16 cellular contexts compared by ENCODE assay signal in genomic region chr17:47741109-47741792, GRCh38. TPM values are rescaled to one million over a fixed set of nuclear protein-coding genes. Genes with fewer than 3 reads are reported as not detected.
DNase-seq lines count a peak whose midpoint lies in the region; ATAC-seq and TF ChIP-seq lines count a peak whose summit lies in the region.
"Had no signal": no experiment of that assay in that cellular context is flagged by ENCODE, and none has a peak within 500 bp of the region (broad histone marks: within the 10 kb centered on the region; RNA-seq: fewer than 3 reads in every experiment).

No MANE protein-coding gene starts in this region.

- H3K27me3 ChIP-seq in CD4-positive, CD25-positive, alpha-beta regulatory T cell (ENCODE audit: control insufficient read depth, insufficient read depth, low read length) = no peaks in the 10 kb centered on the region
- H3K27me3 ChIP-seq in osteoblast (ENCODE audit: insufficient read depth, low read length) = peaks cover 57% of the 10 kb centered on the region
- H3K27me3 ChIP-seq: vagina had no signal

- DNase-seq in CD4-positive, CD25-positive, alpha-beta regulatory T cell = no peak
- DNase-seq in GM10266 (ENCODE audit: extremely low spot score) (peak; percentile 8), osteoblast (ENCODE audit: insufficient read length, low spot score, missing footprints) (peak; percentile 45), DMS153 treated with DMSO at 0.1 percent for 48 hours (lab: John Stamatoyannopoulos, UW; ENCODE audit: unreplicated experiment) (no peak), NCI-H510A treated with DMSO at 0.1 percent for 48 hours (lab: John Stamatoyannopoulos, UW) (no peak)
- no peak for DNase-seq in activated naive CD8-positive, alpha-beta T cell treated with anti-CD3 and anti-CD28 coated beads for 36 hours
- DNase-seq: amygdala; NCI-H1092; SJCRH30; stimulated activated CD4-positive, alpha-beta T cell treated with anti-CD3 and anti-CD28 coated beads, Interleukin-4, amount 100 ng/mL, for 24 hours had no signal

- peaks cover 0 to 1% (median 0%) of the 10 kb centered on the region in 7 donors for H3K9me3 Mint-ChIP-seq in CD4-positive, CD25-positive, alpha-beta regulatory T cell
- H3K9me3 Mint-ChIP-seq in activated naive CD8-positive, alpha-beta T cell treated with anti-CD3 and anti-CD28 coated beads for 36 hours = no peaks in the 10 kb centered on the region
- H3K9me3 Mint-ChIP-seq: memory B cell had no signal

- no peak overlapping the region for H3K4me3 ChIP-seq in CD4-positive, CD25-positive, alpha-beta regulatory T cell (ENCODE audit: low read depth, low read length)
- H3K4me3 ChIP-seq in osteoblast (ENCODE audit: insufficient read depth, low read length) = no peak overlapping the region
- H3K4me3 ChIP-seq: gastroesophageal sphincter, SJCRH30, vagina had no signal

- H3K27me3 Mint-ChIP-seq in CD4-positive, CD25-positive, alpha-beta regulatory T cell = peaks cover 11% of the 10 kb centered on the region
- H3K27me3 Mint-ChIP-seq in activated naive CD8-positive, alpha-beta T cell treated with anti-CD3 and anti-CD28 coated beads for 36 hours = no peaks in the 10 kb centered on the region

- peaks cover 3% of the 10 kb centered on the region for H3K36me3 Mint-ChIP-seq in CD4-positive, CD25-positive, alpha-beta regulatory T cell
- H3K36me3 Mint-ChIP-seq in activated naive CD8-positive, alpha-beta T cell treated with anti-CD3 and anti-CD28 coated beads for 36 hours = peaks cover 77% of the 10 kb centered on the region
- H3K36me3 Mint-ChIP-seq: memory B cell had no signal

- no peak overlapping the region for H3K4me2 ChIP-seq in osteoblast (ENCODE audit: insufficient read depth, low read length)

- no peaks in the 10 kb centered on the region for H4K20me1 ChIP-seq in osteoblast (ENCODE audit: insufficient read depth, low read length)

- H3K9me3 ChIP-seq in CD4-positive, CD25-positive, alpha-beta regulatory T cell (ENCODE audit: control insufficient read depth in 2 of 2, low read length in 2 of 2) = no peaks in the 10 kb centered on the region
- no peaks in the 10 kb centered on the region for H3K9me3 ChIP-seq in osteoblast (ENCODE audit: low read depth, low read length)
- H3K9me3 ChIP-seq: gastroesophageal sphincter, SJCRH30, vagina had no signal

- H3K27ac Mint-ChIP-seq in CD4-positive, CD25-positive, alpha-beta regulatory T cell = peak overlapping the region in 2 of 3 donors; percentile 35 to 39
- H3K27ac Mint-ChIP-seq in activated naive CD8-positive, alpha-beta T cell treated with anti-CD3 and anti-CD28 coated beads for 36 hours = peak overlapping the region; percentile 62
- H3K27ac Mint-ChIP-seq: memory B cell had no signal

- TF ChIP-seq CTCF in GM10266 (IDR thresholded peaks at IDR 0.05; ENCODE audit: control insufficient read depth, insufficient read depth, low read depth, missing control alignments) (no peak), osteoblast (IDR thresholded peaks at IDR 0.05; ENCODE audit: extremely low read depth, low read depth, low read length) (no peak)

- H3K4me3 Mint-ChIP-seq in CD4-positive, CD25-positive, alpha-beta regulatory T cell = peak overlapping the region in 2 of 4 donors; percentile 28 to 75
- H3K4me3 Mint-ChIP-seq in activated naive CD8-positive, alpha-beta T cell treated with anti-CD3 and anti-CD28 coated beads for 36 hours = peak overlapping the region; percentile 47
- H3K4me3 Mint-ChIP-seq: memory B cell had no signal

- H3K4me1 Mint-ChIP-seq in CD4-positive, CD25-positive, alpha-beta regulatory T cell = peaks cover under 1 to 36% (median 13%) of the 10 kb centered on the region in 4 donors
- peaks cover 60% of the 10 kb centered on the region for H3K4me1 Mint-ChIP-seq in activated naive CD8-positive, alpha-beta T cell treated with anti-CD3 and anti-CD28 coated beads for 36 hours

- no peak overlapping the region for H2AFZ ChIP-seq in osteoblast (ENCODE audit: low read length)

- no peak for ATAC-seq in CD4-positive, CD25-positive, alpha-beta regulatory T cell (ENCODE audit: low read depth in 2 of 2)
- no peak for ATAC-seq in HG03039 (IDR thresholded peaks at IDR 0.05; ENCODE audit: unreplicated experiment)
- ATAC-seq: gastroesophageal sphincter had no signal

- no peaks in the 10 kb centered on the region for H3K36me3 ChIP-seq in CD4-positive, CD25-positive, alpha-beta regulatory T cell (ENCODE audit: control insufficient read depth, insufficient read depth, low read length)
- no peaks in the 10 kb centered on the region for H3K36me3 ChIP-seq in osteoblast (ENCODE audit: insufficient read depth, low read length)
- H3K36me3 ChIP-seq: gastroesophageal sphincter, SJCRH30, vagina had no signal

- H3K4me1 ChIP-seq in CD4-positive, CD25-positive, alpha-beta regulatory T cell (ENCODE audit: control insufficient read depth, insufficient read depth, low read length, poor library complexity, severe bottlenecking) = peaks cover 12% of the 10 kb centered on the region
- no peaks in the 10 kb centered on the region for H3K4me1 ChIP-seq in osteoblast (ENCODE audit: insufficient read depth, low read length)
- H3K4me1 ChIP-seq: gastroesophageal sphincter, SJCRH30, vagina had no signal

- H3K79me2 ChIP-seq in osteoblast (ENCODE audit: insufficient read depth, low read length) = no peaks in the 10 kb centered on the region

- H3K27ac ChIP-seq in CD4-positive, CD25-positive, alpha-beta regulatory T cell (ENCODE audit: insufficient read depth, low read length, poor library complexity, severe bottlenecking) = no peak overlapping the region
- H3K27ac ChIP-seq in osteoblast (ENCODE audit: low read depth, low read length) = no peak overlapping the region
- H3K27ac ChIP-seq: gastroesophageal sphincter, SJCRH30, vagina had no signal

RNA-seq across cellular contexts. Expression of gene TBX21, which starts 8.2 kb away (rescaled TPM):
- 15.7 TPM for total RNA-seq in CD4-positive, CD25-positive, alpha-beta regulatory T cell
- polyA plus RNA-seq in CD4-positive, CD25-positive, alpha-beta regulatory T cell = 1 to 10 TPM; 3.8 to 8.5 (median 5.2) TPM
- 10 to 100 TPM; 61.7 to 61.9 TPM for total RNA-seq in activated naive CD8-positive, alpha-beta T cell treated with anti-CD3 and anti-CD28 coated beads for 36 hours
- not detected in 2 replicates for total RNA-seq in osteoblast
- total RNA-seq: endothelial cell of umbilical vein, SJCRH30 had no signal
- polyA plus RNA-seq: BJ, endothelial cell of umbilical vein had no signal

RNA-seq across cellular contexts. Expression of gene TBKBP1, which starts 47.3 kb away (rescaled TPM):
- total RNA-seq in CD4-positive, CD25-positive, alpha-beta regulatory T cell = 6.1 TPM
- polyA plus RNA-seq in CD4-positive, CD25-positive, alpha-beta regulatory T cell = under 1 TPM; 0.11 to 0.60 (median 0.51) TPM
- total RNA-seq in activated naive CD8-positive, alpha-beta T cell treated with anti-CD3 and anti-CD28 coated beads for 36 hours = 10 to 100 TPM; 11.7 to 11.9 TPM
- total RNA-seq in osteoblast = 11.8 and 11.9 TPM in 2 replicates

Comparison
In these comparisons a context has a peak if more than half of its experiments do, and no peak if none do; other contexts are left out.
1. DNase-seq: peak in GM10266 (single experiment) and osteoblast (single experiment); none in CD4-positive, CD25-positive, alpha-beta regulatory T cell (0 of 3), activated naive CD8-positive, alpha-beta T cell treated with anti-CD3 and anti-CD28 coated beads for 36 hours (single experiment), DMS153 treated with DMSO at 0.1 percent for 48 hours (single experiment) and NCI-H510A treated with DMSO at 0.1 percent for 48 hours (single experiment).
2. RNA of gene TBX21, which starts 8.2 kb away (total RNA-seq): 61.7 to 61.9 TPM in activated naive CD8-positive, alpha-beta T cell treated with anti-CD3 and anti-CD28 coated beads for 36 hours and 15.7 TPM in CD4-positive, CD25-positive, alpha-beta regulatory T cell (single experiment); not detected in osteoblast; every median in the first group is over 10 times any median in the second.